1 cellular context compared by ENCODE assay signal in the genomic region with DNA sequence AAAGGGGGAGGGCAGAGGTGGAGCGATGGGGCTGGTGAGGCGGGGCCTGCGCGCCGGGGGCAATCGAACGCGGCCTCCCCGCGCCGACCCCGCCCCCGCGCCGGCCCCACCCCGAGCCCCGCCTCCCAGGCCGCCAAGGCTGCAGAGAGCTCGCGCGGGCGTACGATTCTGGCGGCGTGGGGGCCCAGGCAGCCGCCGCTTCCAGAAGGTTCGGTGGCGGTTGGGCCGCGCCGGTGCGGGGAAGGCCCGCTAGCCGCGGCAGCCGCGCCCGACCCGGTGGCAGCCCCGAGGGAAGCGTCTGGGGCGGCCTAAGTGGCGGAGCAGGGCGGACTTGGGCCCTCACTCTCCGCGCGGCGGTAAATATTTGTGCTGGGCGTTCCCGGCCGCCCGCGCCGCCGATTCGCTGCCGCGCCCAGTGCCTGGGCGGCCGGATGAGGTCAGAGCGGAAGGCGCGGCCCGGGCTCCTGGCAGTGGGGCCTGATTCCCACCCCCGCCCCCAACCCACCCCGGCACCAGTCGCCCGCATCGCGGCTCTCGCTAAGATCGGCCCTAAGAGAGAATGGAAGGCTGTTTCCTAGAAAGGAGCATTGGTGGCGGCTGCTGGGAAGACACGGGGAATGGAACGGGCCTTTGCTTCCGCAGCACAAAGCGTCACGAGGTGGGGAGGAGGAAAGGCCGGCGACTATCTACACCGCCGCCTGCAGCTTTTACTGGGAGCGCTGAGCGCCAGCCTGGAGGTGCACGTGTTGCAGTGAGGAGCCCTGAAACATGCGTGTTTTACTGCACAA.
TF ChIP-seq lines count a peak whose summit lies in the region.

A gene with protein sequence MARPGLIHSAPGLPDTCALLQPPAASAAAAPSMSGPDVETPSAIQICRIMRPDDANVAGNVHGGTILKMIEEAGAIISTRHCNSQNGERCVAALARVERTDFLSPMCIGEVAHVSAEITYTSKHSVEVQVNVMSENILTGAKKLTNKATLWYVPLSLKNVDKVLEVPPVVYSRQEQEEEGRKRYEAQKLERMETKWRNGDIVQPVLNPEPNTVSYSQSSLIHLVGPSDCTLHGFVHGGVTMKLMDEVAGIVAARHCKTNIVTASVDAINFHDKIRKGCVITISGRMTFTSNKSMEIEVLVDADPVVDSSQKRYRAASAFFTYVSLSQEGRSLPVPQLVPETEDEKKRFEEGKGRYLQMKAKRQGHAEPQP (minus strand): TSS at position 368 of the 788 bp plus-strand sequence. CDS start 368 bp downstream, outside the sequence.

TF ChIP-seq in HepG2, 621 proteins besides CTCF, POLR2A, EP300 and RAD21 (continued from another document and continues in another):
- TF ChIP-seq ZNF232 (CRISPR knock-in tag; IDR thresholded peaks at IDR 0.05; ENCODE audit: borderline replicate concordance) (peak; percentile 42; the same call in 1 of the 2 replicates), XBP1 (CRISPR knock-in tag; IDR thresholded peaks at IDR 0.05) (no peak), ZNF737 (CRISPR knock-in tag; IDR thresholded peaks at IDR 0.05; ENCODE audit: borderline replicate concordance) (no peak), ZMYM2 (CRISPR knock-in tag; IDR thresholded peaks at IDR 0.05) (no peak), RBFOX2 (IDR thresholded peaks at IDR 0.05; ENCODE audit: low read depth, low read length) (peak; percentile 89), ZNF468 (CRISPR knock-in tag; IDR thresholded peaks at IDR 0.05) (no peak), SP2 (CRISPR knock-in tag; IDR thresholded peaks at IDR 0.05) (peak; percentile 65; the same call in 1 of the 2 replicates), SOX13 (IDR thresholded peaks at IDR 0.05) (no peak), SOX13 (CRISPR knock-in tag; conservative IDR thresholded peaks at IDR 0.05 in 1 of 2, IDR thresholded peaks at IDR 0.05 in 1 of 2) (no peak), SRSF1 (optimal IDR thresholded peaks at IDR 0.05; ENCODE audit: low read depth, low read length) (peak; percentile 14), FOXJ3 (CRISPR knock-in tag; IDR thresholded peaks at IDR 0.05; ENCODE audit: borderline replicate concordance) (no peak), SMAD3 (CRISPR knock-in tag; IDR thresholded peaks at IDR 0.05) (no peak), ZNF746 (CRISPR knock-in tag; IDR thresholded peaks at IDR 0.05) (no peak), ZNF441 (CRISPR knock-in tag; IDR thresholded peaks at IDR 0.05; ENCODE audit: borderline replicate concordance) (0 out of 2 replicates have a peak, but pooled peaks have one; percentile 62), FOXO1 (CRISPR knock-in tag; IDR thresholded peaks at IDR 0.05) (peak; percentile 39), SIX1 (CRISPR knock-in tag; IDR thresholded peaks at IDR 0.05; ENCODE audit: borderline replicate concordance) (no peak), ZNF7 (CRISPR knock-in tag; IDR thresholded peaks at IDR 0.05) (no peak), RBM22 (optimal IDR thresholded peaks at IDR 0.05; ENCODE audit: low read length) (no peak), NONO (IDR thresholded peaks at IDR 0.05) (no peak), NONO (CRISPR knock-in tag; conservative IDR thresholded peaks at IDR 0.05) (peak; percentile 45; the same call in 1 of the 2 replicates), KDM5A (IDR thresholded peaks at IDR 0.05; ENCODE audit: borderline replicate concordance, low read length) (no peak; the same call in 1 of the 2 replicates)
- TF ChIP-seq, protein P1, sequence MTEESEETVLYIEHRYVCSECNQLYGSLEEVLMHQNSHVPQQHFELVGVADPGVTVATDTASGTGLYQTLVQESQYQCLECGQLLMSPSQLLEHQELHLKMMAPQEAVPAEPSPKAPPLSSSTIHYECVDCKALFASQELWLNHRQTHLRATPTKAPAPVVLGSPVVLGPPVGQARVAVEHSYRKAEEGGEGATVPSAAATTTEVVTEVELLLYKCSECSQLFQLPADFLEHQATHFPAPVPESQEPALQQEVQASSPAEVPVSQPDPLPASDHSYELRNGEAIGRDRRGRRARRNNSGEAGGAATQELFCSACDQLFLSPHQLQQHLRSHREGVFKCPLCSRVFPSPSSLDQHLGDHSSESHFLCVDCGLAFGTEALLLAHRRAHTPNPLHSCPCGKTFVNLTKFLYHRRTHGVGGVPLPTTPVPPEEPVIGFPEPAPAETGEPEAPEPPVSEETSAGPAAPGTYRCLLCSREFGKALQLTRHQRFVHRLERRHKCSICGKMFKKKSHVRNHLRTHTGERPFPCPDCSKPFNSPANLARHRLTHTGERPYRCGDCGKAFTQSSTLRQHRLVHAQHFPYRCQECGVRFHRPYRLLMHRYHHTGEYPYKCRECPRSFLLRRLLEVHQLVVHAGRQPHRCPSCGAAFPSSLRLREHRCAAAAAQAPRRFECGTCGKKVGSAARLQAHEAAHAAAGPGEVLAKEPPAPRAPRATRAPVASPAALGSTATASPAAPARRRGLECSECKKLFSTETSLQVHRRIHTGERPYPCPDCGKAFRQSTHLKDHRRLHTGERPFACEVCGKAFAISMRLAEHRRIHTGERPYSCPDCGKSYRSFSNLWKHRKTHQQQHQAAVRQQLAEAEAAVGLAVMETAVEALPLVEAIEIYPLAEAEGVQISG (CRISPR knock-in tag; IDR thresholded peaks at IDR 0.05), result peak; percentile 66; the same call in 1 of the 2 replicates
- TF ChIP-seq, protein P2, sequence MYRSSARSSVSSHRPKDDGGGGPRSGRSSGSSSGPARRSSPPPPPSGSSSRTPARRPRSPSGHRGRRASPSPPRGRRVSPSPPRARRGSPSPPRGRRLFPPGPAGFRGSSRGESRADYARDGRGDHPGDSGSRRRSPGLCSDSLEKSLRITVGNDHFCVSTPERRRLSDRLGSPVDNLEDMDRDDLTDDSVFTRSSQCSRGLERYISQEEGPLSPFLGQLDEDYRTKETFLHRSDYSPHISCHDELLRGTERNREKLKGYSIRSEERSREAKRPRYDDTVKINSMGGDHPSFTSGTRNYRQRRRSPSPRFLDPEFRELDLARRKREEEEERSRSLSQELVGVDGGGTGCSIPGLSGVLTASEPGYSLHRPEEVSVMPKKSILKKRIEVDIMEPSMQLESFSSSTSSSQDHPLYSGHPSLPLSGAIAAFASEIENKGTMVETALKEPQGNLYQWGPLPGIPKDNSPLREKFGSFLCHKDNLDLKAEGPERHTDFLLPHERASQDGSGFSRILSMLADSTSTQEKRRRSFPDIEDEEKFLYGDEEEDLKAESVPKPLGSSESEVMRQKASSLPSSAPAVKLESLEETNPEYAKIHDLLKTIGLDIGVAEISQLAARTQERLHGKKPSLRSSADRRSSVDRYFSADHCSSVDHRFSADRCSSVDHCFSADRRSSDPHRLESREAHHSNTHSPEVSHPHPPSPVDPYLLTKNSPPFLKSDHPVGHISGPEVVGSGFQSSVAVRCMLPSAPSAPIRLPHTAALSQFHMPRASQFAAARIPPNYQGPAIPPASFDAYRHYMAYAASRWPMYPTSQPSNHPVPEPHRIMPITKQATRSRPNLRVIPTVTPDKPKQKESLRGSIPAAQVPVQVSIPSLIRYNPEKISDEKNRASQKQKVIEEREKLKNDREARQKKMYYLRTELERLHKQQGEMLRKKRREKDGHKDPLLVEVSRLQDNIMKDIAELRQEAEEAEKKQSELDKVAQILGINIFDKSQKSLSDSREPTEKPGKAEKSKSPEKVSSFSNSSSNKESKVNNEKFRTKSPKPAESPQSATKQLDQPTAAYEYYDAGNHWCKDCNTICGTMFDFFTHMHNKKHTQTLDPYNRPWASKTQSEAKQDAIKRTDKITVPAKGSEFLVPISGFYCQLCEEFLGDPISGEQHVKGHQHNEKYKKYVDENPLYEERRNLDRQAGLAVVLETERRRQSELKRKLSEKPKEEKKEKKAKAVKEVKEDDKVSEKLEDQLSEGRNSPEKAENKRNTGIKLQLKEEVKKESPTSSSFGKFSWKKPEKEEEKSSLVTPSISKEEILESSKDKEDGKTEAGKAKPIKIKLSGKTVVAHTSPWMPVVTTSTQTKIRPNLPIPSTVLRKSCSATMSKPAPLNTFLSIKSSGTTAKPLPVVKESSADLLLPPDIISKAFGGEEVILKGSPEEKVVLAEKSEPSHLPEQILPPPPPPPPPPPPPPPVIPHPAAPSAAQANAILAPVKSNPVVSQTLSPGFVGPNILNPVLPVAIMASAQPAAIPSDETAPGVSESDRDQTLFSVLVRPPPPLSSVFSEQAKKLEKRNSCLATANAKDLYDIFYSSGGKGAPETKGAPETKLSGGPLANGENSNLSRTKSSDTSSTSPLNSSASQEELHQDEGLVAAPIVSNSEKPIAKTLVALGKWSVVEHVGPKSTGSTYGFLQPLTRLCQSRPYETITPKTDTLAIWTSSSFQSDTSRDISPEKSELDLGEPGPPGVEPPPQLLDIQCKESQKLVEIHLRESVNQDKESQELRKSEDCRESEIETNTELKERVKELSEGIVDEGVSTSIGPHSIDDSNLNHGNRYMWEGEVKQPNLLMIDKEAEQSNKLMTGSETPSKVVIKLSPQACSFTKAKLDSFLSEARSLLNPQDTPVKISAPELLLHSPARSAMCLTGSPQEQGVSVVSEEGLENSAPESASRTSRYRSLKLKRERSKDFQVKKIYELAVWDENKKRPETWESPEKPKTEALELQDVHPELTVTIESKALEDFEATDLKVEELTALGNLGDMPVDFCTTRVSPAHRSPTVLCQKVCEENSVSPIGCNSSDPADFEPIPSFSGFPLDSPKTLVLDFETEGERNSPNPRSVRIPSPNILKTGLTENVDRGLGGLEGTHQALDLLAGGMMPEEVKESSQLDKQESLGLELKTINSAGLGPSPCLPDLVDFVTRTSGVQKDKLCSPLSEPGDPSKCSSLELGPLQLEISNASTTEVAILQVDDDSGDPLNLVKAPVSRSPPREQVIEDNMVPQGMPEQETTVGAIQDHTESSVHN (CRISPR knock-in tag; IDR thresholded peaks at IDR 0.05), result no peak
- TF ChIP-seq, protein P3, sequence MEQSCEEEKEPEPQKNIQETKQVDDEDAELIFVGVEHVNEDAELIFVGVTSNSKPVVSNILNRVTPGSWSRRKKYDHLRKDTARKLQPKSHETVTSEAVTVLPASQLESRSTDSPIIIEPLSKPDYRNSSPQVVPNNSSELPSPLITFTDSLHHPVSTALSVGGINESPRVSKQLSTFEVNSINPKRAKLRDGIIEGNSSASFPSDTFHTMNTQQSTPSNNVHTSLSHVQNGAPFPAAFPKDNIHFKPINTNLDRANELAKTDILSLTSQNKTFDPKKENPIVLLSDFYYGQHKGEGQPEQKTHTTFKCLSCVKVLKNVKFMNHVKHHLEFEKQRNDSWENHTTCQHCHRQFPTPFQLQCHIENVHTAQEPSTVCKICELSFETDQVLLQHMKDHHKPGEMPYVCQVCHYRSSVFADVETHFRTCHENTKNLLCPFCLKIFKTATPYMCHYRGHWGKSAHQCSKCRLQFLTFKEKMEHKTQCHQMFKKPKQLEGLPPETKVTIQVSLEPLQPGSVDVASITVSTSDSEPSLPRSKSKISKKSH (CRISPR knock-in tag; IDR thresholded peaks at IDR 0.05; ENCODE audit: borderline replicate concordance), result no peak
- TF ChIP-seq, protein P4, sequence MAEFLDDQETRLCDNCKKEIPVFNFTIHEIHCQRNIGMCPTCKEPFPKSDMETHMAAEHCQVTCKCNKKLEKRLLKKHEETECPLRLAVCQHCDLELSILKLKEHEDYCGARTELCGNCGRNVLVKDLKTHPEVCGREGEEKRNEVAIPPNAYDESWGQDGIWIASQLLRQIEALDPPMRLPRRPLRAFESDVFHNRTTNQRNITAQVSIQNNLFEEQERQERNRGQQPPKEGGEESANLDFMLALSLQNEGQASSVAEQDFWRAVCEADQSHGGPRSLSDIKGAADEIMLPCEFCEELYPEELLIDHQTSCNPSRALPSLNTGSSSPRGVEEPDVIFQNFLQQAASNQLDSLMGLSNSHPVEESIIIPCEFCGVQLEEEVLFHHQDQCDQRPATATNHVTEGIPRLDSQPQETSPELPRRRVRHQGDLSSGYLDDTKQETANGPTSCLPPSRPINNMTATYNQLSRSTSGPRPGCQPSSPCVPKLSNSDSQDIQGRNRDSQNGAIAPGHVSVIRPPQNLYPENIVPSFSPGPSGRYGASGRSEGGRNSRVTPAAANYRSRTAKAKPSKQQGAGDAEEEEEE (CRISPR knock-in tag; IDR thresholded peaks at IDR 0.05; ENCODE audit: borderline replicate concordance), result no peak
- TF ChIP-seq, protein P5, sequence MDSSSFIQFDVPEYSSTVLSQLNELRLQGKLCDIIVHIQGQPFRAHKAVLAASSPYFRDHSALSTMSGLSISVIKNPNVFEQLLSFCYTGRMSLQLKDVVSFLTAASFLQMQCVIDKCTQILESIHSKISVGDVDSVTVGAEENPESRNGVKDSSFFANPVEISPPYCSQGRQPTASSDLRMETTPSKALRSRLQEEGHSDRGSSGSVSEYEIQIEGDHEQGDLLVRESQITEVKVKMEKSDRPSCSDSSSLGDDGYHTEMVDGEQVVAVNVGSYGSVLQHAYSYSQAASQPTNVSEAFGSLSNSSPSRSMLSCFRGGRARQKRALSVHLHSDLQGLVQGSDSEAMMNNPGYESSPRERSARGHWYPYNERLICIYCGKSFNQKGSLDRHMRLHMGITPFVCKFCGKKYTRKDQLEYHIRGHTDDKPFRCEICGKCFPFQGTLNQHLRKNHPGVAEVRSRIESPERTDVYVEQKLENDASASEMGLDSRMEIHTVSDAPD (CRISPR knock-in tag; IDR thresholded peaks at IDR 0.05), result peak; percentile 25; the same call in 1 of the 2 replicates
- TF ChIP-seq, protein P6, sequence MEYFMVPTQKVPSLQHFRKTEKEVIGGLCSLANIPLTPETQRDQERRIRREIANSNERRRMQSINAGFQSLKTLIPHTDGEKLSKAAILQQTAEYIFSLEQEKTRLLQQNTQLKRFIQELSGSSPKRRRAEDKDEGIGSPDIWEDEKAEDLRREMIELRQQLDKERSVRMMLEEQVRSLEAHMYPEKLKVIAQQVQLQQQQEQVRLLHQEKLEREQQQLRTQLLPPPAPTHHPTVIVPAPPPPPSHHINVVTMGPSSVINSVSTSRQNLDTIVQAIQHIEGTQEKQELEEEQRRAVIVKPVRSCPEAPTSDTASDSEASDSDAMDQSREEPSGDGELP (IDR thresholded peaks at IDR 0.05; ENCODE audit: borderline replicate concordance, low read depth), result peak; percentile 24; the same call in 1 of the 2 replicates
- TF ChIP-seq, protein P7, sequence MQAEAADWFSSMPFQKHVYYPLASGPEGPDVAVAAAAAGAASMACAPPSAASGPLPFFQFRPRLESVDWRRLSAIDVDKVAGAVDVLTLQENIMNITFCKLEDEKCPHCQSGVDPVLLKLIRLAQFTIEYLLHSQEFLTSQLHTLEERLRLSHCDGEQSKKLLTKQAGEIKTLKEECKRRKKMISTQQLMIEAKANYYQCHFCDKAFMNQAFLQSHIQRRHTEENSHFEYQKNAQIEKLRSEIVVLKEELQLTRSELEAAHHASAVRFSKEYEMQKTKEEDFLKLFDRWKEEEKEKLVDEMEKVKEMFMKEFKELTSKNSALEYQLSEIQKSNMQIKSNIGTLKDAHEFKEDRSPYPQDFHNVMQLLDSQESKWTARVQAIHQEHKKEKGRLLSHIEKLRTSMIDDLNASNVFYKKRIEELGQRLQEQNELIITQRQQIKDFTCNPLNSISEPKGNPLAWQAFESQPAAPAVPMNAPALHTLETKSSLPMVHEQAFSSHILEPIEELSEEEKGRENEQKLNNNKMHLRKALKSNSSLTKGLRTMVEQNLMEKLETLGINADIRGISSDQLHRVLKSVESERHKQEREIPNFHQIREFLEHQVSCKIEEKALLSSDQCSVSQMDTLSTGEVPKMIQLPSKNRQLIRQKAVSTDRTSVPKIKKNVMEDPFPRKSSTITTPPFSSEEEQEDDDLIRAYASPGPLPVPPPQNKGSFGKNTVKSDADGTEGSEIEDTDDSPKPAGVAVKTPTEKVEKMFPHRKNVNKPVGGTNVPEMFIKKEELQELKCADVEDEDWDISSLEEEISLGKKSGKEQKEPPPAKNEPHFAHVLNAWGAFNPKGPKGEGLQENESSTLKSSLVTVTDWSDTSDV (CRISPR knock-in tag; IDR thresholded peaks at IDR 0.05), result no peak
- TF ChIP-seq, protein P8, sequence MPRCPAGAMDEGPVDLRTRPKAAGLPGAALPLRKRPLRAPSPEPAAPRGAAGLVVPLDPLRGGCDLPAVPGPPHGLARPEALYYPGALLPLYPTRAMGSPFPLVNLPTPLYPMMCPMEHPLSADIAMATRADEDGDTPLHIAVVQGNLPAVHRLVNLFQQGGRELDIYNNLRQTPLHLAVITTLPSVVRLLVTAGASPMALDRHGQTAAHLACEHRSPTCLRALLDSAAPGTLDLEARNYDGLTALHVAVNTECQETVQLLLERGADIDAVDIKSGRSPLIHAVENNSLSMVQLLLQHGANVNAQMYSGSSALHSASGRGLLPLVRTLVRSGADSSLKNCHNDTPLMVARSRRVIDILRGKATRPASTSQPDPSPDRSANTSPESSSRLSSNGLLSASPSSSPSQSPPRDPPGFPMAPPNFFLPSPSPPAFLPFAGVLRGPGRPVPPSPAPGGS (CRISPR knock-in tag; IDR thresholded peaks at IDR 0.05), result peak; percentile 59; the same call in 1 of the 2 replicates
